In the genomic region with DNA sequence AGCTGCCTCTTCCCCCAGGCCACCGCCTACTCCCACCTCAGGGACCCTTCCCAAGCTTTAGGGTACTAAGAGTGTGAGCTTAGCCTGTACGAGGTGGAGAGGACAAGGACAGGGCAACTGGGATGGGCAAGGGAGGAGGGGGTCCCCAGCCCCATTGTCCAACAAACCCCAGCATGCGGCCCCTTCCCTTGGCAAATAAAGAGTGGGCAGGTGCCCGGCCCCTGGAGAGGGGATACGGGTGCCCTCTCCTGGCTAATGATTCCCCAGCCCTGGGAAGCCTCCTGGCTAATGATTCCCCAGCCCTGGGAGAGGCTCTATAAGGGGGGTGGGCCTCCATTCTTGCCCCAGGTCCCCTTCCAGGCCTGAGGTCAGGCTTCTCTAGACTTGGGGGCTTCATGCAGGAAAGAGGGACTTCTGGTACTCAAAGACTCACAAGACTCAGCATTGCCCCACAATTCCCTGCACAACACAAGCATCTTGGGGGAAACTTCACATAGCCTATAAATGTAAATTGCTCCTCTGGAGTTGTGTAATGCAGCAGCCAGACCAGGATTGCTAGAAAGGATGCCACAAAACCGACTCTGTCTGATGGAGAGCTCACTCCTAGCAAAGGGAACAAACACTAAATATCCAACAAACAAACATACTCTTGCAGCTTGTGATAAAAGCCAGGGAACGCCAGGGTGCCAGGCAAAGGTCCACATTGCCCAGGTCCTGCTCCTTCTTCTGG, we compare ENCODE assay signal across 17 cellular contexts. TPM values are rescaled to one million over a fixed set of nuclear protein-coding genes. Genes with fewer than 3 reads are reported as not detected.
DNase-seq lines count a peak whose midpoint lies in the region; ATAC-seq, FAIRE-seq and TF ChIP-seq lines count a peak whose summit lies in the region.
"Had no signal": no experiment of that assay in that cellular context is flagged by ENCODE, and none has a peak within 500 bp of the region (broad histone marks: within the 10 kb centered on the region; RNA-seq: fewer than 3 reads in every experiment).

No MANE protein-coding gene starts in this region.

- WGBS in pancreas, 2 donors, result 21 to 42% methylated on average over 7 of the region's 7 CpGs

- peak; percentile 24; the same call in 1 of the 2 replicates for TF ChIP-seq CTCF in OCI-LY3 (IDR thresholded peaks at IDR 0.05; ENCODE audit: low read depth, low read length)
- TF ChIP-seq CTCF in pancreas (IDR thresholded peaks at IDR 0.05), result no peak

- no peak overlapping the region for H2AFZ ChIP-seq in OCI-LY3 (ENCODE audit: low read depth, low read length)

- H3K4me3 Mint-ChIP-seq in activated naive CD8-positive, alpha-beta T cell treated with anti-CD3 and anti-CD28 coated beads, Interleukin-2, amount 50 U/mL, for 24 hours, result no peak overlapping the region
- no peak overlapping the region for H3K4me3 Mint-ChIP-seq in stimulated activated naive CD8-positive, alpha-beta T cell treated with anti-CD3 and anti-CD28 coated beads, Interleukin-15, amount 100 ng/mL, for 72 hours

- intact Hi-C loops in pancreas (cut with DNase I), result no loop called here

- FAIRE-seq in GM12892 (lab: Jason Lieb, UNC), result peak; percentile 24
- FAIRE-seq in pancreas (lab: Jason Lieb, UNC), result no peak
- FAIRE-seq: H54 had no signal

- TF ChIP-seq POLR2A in GM12892 (IDR thresholded peaks at IDR 0.05; ENCODE audit: low read depth, low read length), result no peak

- H3K4me3 ChIP-seq in OCI-LY3 (ENCODE audit: low read length), result no peak overlapping the region
- H3K4me3 ChIP-seq in pancreas, result no peak overlapping the region
- H3K4me3 ChIP-seq: BLaER1 treated with 17β-estradiol and CSF1 and Interleukin-3, amounts not matched to agents 10 nM and 100 nM had no signal

- H3K9me3 Mint-ChIP-seq in activated naive CD8-positive, alpha-beta T cell treated with anti-CD3 and anti-CD28 coated beads, Interleukin-2, amount 50 U/mL, for 24 hours, result no peaks in the 10 kb centered on the region
- no peaks in the 10 kb centered on the region for H3K9me3 Mint-ChIP-seq in stimulated activated naive CD8-positive, alpha-beta T cell treated with anti-CD3 and anti-CD28 coated beads, Interleukin-15, amount 100 ng/mL, for 72 hours

- no peak overlapping the region for H3K9ac ChIP-seq in OCI-LY3 (ENCODE audit: low read length)
- H3K9ac ChIP-seq: BLaER1 treated with 17β-estradiol and CSF1 and Interleukin-3, amounts not matched to agents 10 nM and 100 nM had no signal

- peaks cover 5% of the 10 kb centered on the region for H3K4me1 Mint-ChIP-seq in activated naive CD8-positive, alpha-beta T cell treated with anti-CD3 and anti-CD28 coated beads, Interleukin-2, amount 50 U/mL, for 24 hours
- H3K4me1 Mint-ChIP-seq in stimulated activated naive CD8-positive, alpha-beta T cell treated with anti-CD3 and anti-CD28 coated beads, Interleukin-15, amount 100 ng/mL, for 72 hours, result peaks cover 7% of the 10 kb centered on the region

- H3K27me3 Mint-ChIP-seq in activated naive CD8-positive, alpha-beta T cell treated with anti-CD3 and anti-CD28 coated beads, Interleukin-2, amount 50 U/mL, for 24 hours, result peaks cover 2% of the 10 kb centered on the region
- H3K27me3 Mint-ChIP-seq in stimulated activated naive CD8-positive, alpha-beta T cell treated with anti-CD3 and anti-CD28 coated beads, Interleukin-15, amount 100 ng/mL, for 72 hours, result peaks cover 9% of the 10 kb centered on the region

- ATAC-seq in left lobe of liver (peak; percentile 80), pancreas (peak in 3 of 4 donors; percentile 40 to 78 (median 64))
- ATAC-seq in activated naive CD8-positive, alpha-beta T cell treated with anti-CD3 and anti-CD28 coated beads, Interleukin-2, amount 50 U/mL, for 24 hours, result no peak
- no peak for ATAC-seq in stimulated activated naive CD8-positive, alpha-beta T cell treated with anti-CD3 and anti-CD28 coated beads, Interleukin-15, amount 100 ng/mL, for 72 hours

- no peak for DNase-seq in GM12892 (ENCODE audit: insufficient read length)
- DNase-seq in left lobe of liver (ENCODE audit: low spot score), result no peak
- DNase-seq in pancreas, result no peak
- no peak for DNase-seq in GDM1 (lab: John Stamatoyannopoulos, UW)
- DNase-seq in UCSD-AML1 (lab: John Stamatoyannopoulos, UW; ENCODE audit: unreplicated experiment), result no peak
- no peak for DNase-seq in activated naive CD8-positive, alpha-beta T cell treated with anti-CD3 and anti-CD28 coated beads, Interleukin-2, amount 50 U/mL, for 24 hours
- DNase-seq in stimulated activated naive CD8-positive, alpha-beta T cell treated with anti-CD3 and anti-CD28 coated beads, Interleukin-15, amount 100 ng/mL, for 72 hours, result no peak
- DNase-seq: MM.1S, NCI-H1105, NCI-H1694 treated with DMSO at 0.1 percent for 48 hours, NCI-H774, SHP77 treated with DMSO at 0.1 percent for 48 hours had no signal

- no peaks in the 10 kb centered on the region for H4K20me1 ChIP-seq in OCI-LY3 (ENCODE audit: insufficient read depth, low read length)
- H4K20me1 ChIP-seq: BLaER1 treated with 17β-estradiol and CSF1 and Interleukin-3, amounts not matched to agents 10 nM and 100 nM had no signal

- H3K27ac ChIP-seq in OCI-LY3 (ENCODE audit: low read length) (no peak overlapping the region), pancreas (no peak overlapping the region)
- H3K27ac ChIP-seq: HL-60 had no signal

- no peaks in the 10 kb centered on the region for H3K79me2 ChIP-seq in OCI-LY3 (ENCODE audit: low read length)

- no peak overlapping the region for H3K4me2 ChIP-seq in OCI-LY3 (ENCODE audit: low read length)

- H3K36me3 ChIP-seq in OCI-LY3 (replicated peaks; ENCODE audit: low read depth, low read length) (no peaks in the 10 kb centered on the region), pancreas (no peaks in the 10 kb centered on the region)
- H3K36me3 ChIP-seq: BLaER1 treated with 17β-estradiol and CSF1 and Interleukin-3, amounts not matched to agents 10 nM and 100 nM had no signal

- H3K4me1 ChIP-seq in OCI-LY3 (ENCODE audit: low read length) (peaks cover 20% of the 10 kb centered on the region), pancreas (no peaks in the 10 kb centered on the region)

- no peaks in the 10 kb centered on the region for H3K9me3 ChIP-seq in OCI-LY3 (ENCODE audit: insufficient read depth, low read length)
- no peaks in the 10 kb centered on the region for H3K9me3 ChIP-seq in pancreas
- H3K9me3 ChIP-seq: BLaER1 treated with 17β-estradiol and CSF1 and Interleukin-3, amounts not matched to agents 10 nM and 100 nM had no signal

- H3K36me3 Mint-ChIP-seq in activated naive CD8-positive, alpha-beta T cell treated with anti-CD3 and anti-CD28 coated beads, Interleukin-2, amount 50 U/mL, for 24 hours (ENCODE audit: low read depth), result no peaks in the 10 kb centered on the region

- H3K27ac Mint-ChIP-seq in activated naive CD8-positive, alpha-beta T cell treated with anti-CD3 and anti-CD28 coated beads, Interleukin-2, amount 50 U/mL, for 24 hours, result no peak overlapping the region
- H3K27ac Mint-ChIP-seq in stimulated activated naive CD8-positive, alpha-beta T cell treated with anti-CD3 and anti-CD28 coated beads, Interleukin-15, amount 100 ng/mL, for 72 hours, result no peak overlapping the region

- H3K27me3 ChIP-seq in OCI-LY3 (ENCODE audit: low read depth, low read length), result peaks cover 15% of the 10 kb centered on the region
- no peaks in the 10 kb centered on the region for H3K27me3 ChIP-seq in pancreas
- H3K27me3 ChIP-seq: BLaER1 treated with 17β-estradiol and CSF1 and Interleukin-3, amounts not matched to agents 10 nM and 100 nM had no signal

RNA-seq across cellular contexts. Expression of a gene that starts 14.9 kb away (rescaled TPM):
- polyA plus RNA-seq in GM12892 (2012; ENCODE audit: missing spikeins), result not detected
- total RNA-seq in left lobe of liver (0.55 TPM), pancreas (under 1 TPM in 3 of 6 donors, not detected in 3; 0.04 to 0.42 (median 0.06) TPM)
- polyA plus RNA-seq in pancreas, result under 1 TPM in 1 of 2 donors, not detected in 1; 0.09 TPM
- total RNA-seq: G401 had no signal

RNA-seq across cellular contexts. Expression of a gene that starts 17.8 kb away (rescaled TPM):
- not detected for polyA plus RNA-seq in GM12892 (2012; ENCODE audit: missing spikeins)
- not detected for total RNA-seq in left lobe of liver
- total RNA-seq in pancreas, result under 1 TPM in 2 of 6 donors, not detected in 4; 0.09 to 0.19 TPM
- under 1 TPM in 1 of 2 donors, not detected in 1; 0.02 TPM for polyA plus RNA-seq in pancreas
- total RNA-seq: G401 had no signal

Comparison
In these comparisons a context has a peak if more than half of its experiments do, and no peak if none do; other contexts are left out.
1. ATAC-seq: peak in left lobe of liver (single experiment) and pancreas (3 of 4); none in activated naive CD8-positive, alpha-beta T cell treated with anti-CD3 and anti-CD28 coated beads, Interleukin-2, amount 50 U/mL, for 24 hours (single experiment) and stimulated activated naive CD8-positive, alpha-beta T cell treated with anti-CD3 and anti-CD28 coated beads, Interleukin-15, amount 100 ng/mL, for 72 hours (single experiment).